ENCODE assay signal across 9 cellular contexts in genomic region chr3:151210676-151211381, GRCh38. TPM values are rescaled to one million over a fixed set of nuclear protein-coding genes. Genes with fewer than 3 reads are reported as not detected.
A peak's percentile ranks its signal among the peaks of the same experiment; 100 is the strongest.
DNase-seq lines count a peak whose midpoint lies in the region; ATAC-seq lines count a peak whose summit lies in the region.
"Had no signal": no experiment of that assay in that cellular context is flagged by ENCODE, and none has a peak within 500 bp of the region (broad histone marks: within the 10 kb centered on the region; RNA-seq: fewer than 3 reads in every experiment).

No MANE protein-coding gene starts in this region.

- H3K4me3 Mint-ChIP-seq in activated naive CD4-positive, alpha-beta T cell treated with anti-CD3 and anti-CD28 coated beads, Interleukin-2, amount 10 ng/mL, durations not matched to agents 7 days and 5 days, result peak overlapping the region; percentile 61
- H3K4me3 Mint-ChIP-seq in activated T-helper 2 cell treated with anti-CD3 and anti-CD28 coated beads, Interferon-gamma antibody, Interleukin-2, Interleukin-4, amounts not matched to agents 10 μg/mL and 5 μg/mL and 100 μg/mL, durations not matched to agents 14 hours and 24 hours and 36 hours (ENCODE audit: low read depth), result peak overlapping the region; percentile 47

- ATAC-seq in HG03159 (IDR thresholded peaks at IDR 0.05; ENCODE audit: unreplicated experiment) (peak; percentile 75), sciatic nerve (peak; percentile 72), esophagus mucosa (no peak)

- intact Hi-C loops in activated T-helper 2 cell treated with anti-CD3 and anti-CD28 coated beads, Interferon-gamma antibody, Interleukin-2, Interleukin-4, amounts not matched to agents 10 μg/mL and 5 μg/mL and 100 μg/mL, durations not matched to agents 14 hours and 24 hours and 36 hours (cut with micrococcal nuclease), result loop anchor here (1.0 kb wide), 1 partner anchor 8 kb away; no protein-coding TSS in a partner anchor
- intact Hi-C loops in sciatic nerve (cut with DNase I), result no loop called here

- peaks cover 6% of the 10 kb centered on the region for H3K27me3 Mint-ChIP-seq in activated naive CD4-positive, alpha-beta T cell treated with anti-CD3 and anti-CD28 coated beads, Interleukin-2, amount 10 ng/mL, durations not matched to agents 7 days and 5 days
- no peaks in the 10 kb centered on the region for H3K27me3 Mint-ChIP-seq in activated T-helper 2 cell treated with anti-CD3 and anti-CD28 coated beads, Interferon-gamma antibody, Interleukin-2, Interleukin-4, amounts not matched to agents 10 μg/mL and 5 μg/mL and 100 μg/mL, durations not matched to agents 14 hours and 24 hours and 36 hours (ENCODE audit: low read depth)

- DNase-seq in activated naive CD4-positive, alpha-beta T cell treated with anti-CD3 and anti-CD28 coated beads, Interleukin-2, amount 10 ng/mL, durations not matched to agents 7 days and 5 days, result peak; percentile 43
- no peak for DNase-seq in activated naive CD4-positive, alpha-beta T cell treated with anti-CD3 and anti-CD28 coated beads, Interleukin-2, amount 50 U/mL, for 16 hours
- DNase-seq in activated T-helper 2 cell treated with anti-CD3 and anti-CD28 coated beads, Interferon-gamma antibody, Interleukin-2, Interleukin-4, amounts not matched to agents 10 μg/mL and 5 μg/mL and 100 μg/mL, durations not matched to agents 14 hours and 24 hours and 36 hours (ENCODE audit: low spot score), result no peak
- no peak for DNase-seq in sciatic nerve (ENCODE audit: low spot score)
- no peak for DNase-seq in OCI-M2 (lab: John Stamatoyannopoulos, UW; ENCODE audit: unreplicated experiment)
- DNase-seq in NCI-H226, result no peak

- CTCF ChIA-PET in activated naive CD4-positive, alpha-beta T cell treated with anti-CD3 and anti-CD28 coated beads, Interleukin-2, amount 10 ng/mL, durations not matched to agents 7 days and 5 days (lab: Charles Lee), result interaction anchor here (0.8 to 3.0 kb wide), 16 partner anchors 9 to 72 kb away, joined by 3 to 63 read pairs (median 4); partner anchors contain the start of gene P2RY14

- peaks cover 59% of the 10 kb centered on the region for H3K4me1 Mint-ChIP-seq in activated naive CD4-positive, alpha-beta T cell treated with anti-CD3 and anti-CD28 coated beads, Interleukin-2, amount 10 ng/mL, durations not matched to agents 7 days and 5 days
- peaks cover 53% of the 10 kb centered on the region for H3K4me1 Mint-ChIP-seq in activated T-helper 2 cell treated with anti-CD3 and anti-CD28 coated beads, Interferon-gamma antibody, Interleukin-2, Interleukin-4, amounts not matched to agents 10 μg/mL and 5 μg/mL and 100 μg/mL, durations not matched to agents 14 hours and 24 hours and 36 hours (ENCODE audit: low read depth)

- H3K9me3 Mint-ChIP-seq in activated naive CD4-positive, alpha-beta T cell treated with anti-CD3 and anti-CD28 coated beads, Interleukin-2, amount 10 ng/mL, durations not matched to agents 7 days and 5 days, result no peaks in the 10 kb centered on the region
- no peaks in the 10 kb centered on the region for H3K9me3 Mint-ChIP-seq in activated T-helper 2 cell treated with anti-CD3 and anti-CD28 coated beads, Interferon-gamma antibody, Interleukin-2, Interleukin-4, amounts not matched to agents 10 μg/mL and 5 μg/mL and 100 μg/mL, durations not matched to agents 14 hours and 24 hours and 36 hours

- peaks cover 4% of the 10 kb centered on the region for H3K36me3 Mint-ChIP-seq in activated naive CD4-positive, alpha-beta T cell treated with anti-CD3 and anti-CD28 coated beads, Interleukin-2, amount 10 ng/mL, durations not matched to agents 7 days and 5 days
- H3K36me3 Mint-ChIP-seq in activated T-helper 2 cell treated with anti-CD3 and anti-CD28 coated beads, Interferon-gamma antibody, Interleukin-2, Interleukin-4, amounts not matched to agents 10 μg/mL and 5 μg/mL and 100 μg/mL, durations not matched to agents 14 hours and 24 hours and 36 hours (ENCODE audit: low read depth), result peaks cover 5% of the 10 kb centered on the region

- peak overlapping the region; percentile 89 for H3K27ac Mint-ChIP-seq in activated naive CD4-positive, alpha-beta T cell treated with anti-CD3 and anti-CD28 coated beads, Interleukin-2, amount 10 ng/mL, durations not matched to agents 7 days and 5 days
- H3K27ac Mint-ChIP-seq in activated T-helper 2 cell treated with anti-CD3 and anti-CD28 coated beads, Interferon-gamma antibody, Interleukin-2, Interleukin-4, amounts not matched to agents 10 μg/mL and 5 μg/mL and 100 μg/mL, durations not matched to agents 14 hours and 24 hours and 36 hours, result peak overlapping the region; percentile 75

RNA-seq across cellular contexts. Expression of gene GPR171, which starts 7.8 kb away (rescaled TPM):
- total RNA-seq in activated T-helper 2 cell treated with anti-CD3 and anti-CD28 coated beads, Interferon-gamma antibody, Interleukin-2, Interleukin-4, amounts not matched to agents 10 μg/mL and 5 μg/mL and 100 μg/mL, durations not matched to agents 14 hours and 24 hours and 36 hours, result 232 TPM in 2 replicates
- total RNA-seq in sciatic nerve (1.6 TPM), esophagus mucosa (0.32 TPM)
- total RNA-seq: pulmonary artery endothelial cell had no signal

Comparison
In these comparisons a context has a peak if more than half of its experiments do, and no peak if none do; other contexts are left out.
1. RNA of gene GPR171, which starts 7.8 kb away (total RNA-seq): 232 TPM in activated T-helper 2 cell treated with anti-CD3 and anti-CD28 coated beads, Interferon-gamma antibody, Interleukin-2, Interleukin-4, amounts not matched to agents 10 μg/mL and 5 μg/mL and 100 μg/mL, durations not matched to agents 14 hours and 24 hours and 36 hours; 1.6 TPM in sciatic nerve (single experiment) and 0.32 TPM in esophagus mucosa (single experiment); every median in the first group is over 10 times any median in the second.